ENCODE assay signal across 1 cellular context in the genomic region with DNA sequence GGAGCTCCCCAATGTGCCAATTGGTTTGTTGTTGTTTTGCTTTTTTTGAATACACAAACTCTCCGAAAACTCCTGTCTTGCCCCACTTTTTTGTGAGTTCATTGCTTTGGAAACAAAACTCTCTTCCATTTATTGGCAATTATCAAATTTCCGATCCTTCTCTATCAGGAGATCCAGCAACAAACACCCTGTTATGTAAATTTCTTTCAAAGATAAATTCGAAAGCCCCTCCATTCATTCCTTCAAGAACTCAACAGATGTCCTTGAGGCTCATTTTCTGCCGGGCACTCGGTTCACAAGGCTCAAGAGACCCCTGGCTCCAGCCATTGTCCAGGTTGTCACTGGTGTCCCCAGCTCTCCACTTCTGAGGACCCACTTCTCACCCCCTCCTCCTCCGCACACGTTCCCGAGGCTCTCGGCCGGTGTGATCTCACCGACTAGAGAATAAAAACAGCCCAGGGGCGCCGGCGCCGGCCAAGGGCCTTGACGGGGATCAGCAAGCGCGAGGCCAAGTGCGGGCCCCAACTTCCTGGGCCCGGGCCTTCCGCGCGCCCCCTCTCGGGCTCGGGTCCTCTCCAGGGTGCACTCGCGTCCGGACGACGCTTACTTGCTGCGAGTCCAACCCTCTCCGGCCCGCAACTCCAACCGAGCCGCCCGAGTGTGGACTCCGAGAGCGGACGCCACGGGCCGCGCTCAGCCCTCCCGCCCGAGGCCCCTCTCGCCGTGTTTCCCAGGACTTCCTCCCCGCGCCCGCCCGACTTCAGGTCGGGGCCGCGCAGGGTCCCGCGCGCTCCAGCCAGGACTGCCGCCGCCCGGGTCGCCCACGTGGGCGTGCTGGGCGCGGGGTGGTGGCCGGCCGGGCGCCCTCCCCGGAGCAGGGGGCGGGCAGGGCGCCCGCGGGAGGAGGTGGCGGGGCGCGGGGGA.
A peak's percentile ranks its signal among the peaks of the same experiment; 100 is the strongest.
TF ChIP-seq lines count a peak whose summit lies in the region.

No MANE protein-coding gene starts in this region.

TF ChIP-seq in K562, 482 proteins besides CTCF, POLR2A, EP300 and RAD21 (continued from another document and continues in another):
- TF ChIP-seq IRF1 (CRISPR knock-in tag; IDR thresholded peaks at IDR 0.05; ENCODE audit: borderline replicate concordance): no peak
- 0 out of 2 replicates have a peak, but pooled peaks have one; percentile 34 for TF ChIP-seq ZNF12 (CRISPR knock-in tag; IDR thresholded peaks at IDR 0.05)
- no peak for TF ChIP-seq RBM14 (IDR thresholded peaks at IDR 0.05; ENCODE audit: borderline replicate concordance, insufficient read depth, low read depth, low read length)
- TF ChIP-seq IFI16 (CRISPR knock-in tag; IDR thresholded peaks at IDR 0.05): no peak
- no peak for TF ChIP-seq NR3C1 (CRISPR knock-in tag; IDR thresholded peaks at IDR 0.05)
- TF ChIP-seq WHSC1 (IDR thresholded peaks at IDR 0.05; ENCODE audit: low read length): no peak
- no peak for TF ChIP-seq ZNF436 (CRISPR knock-in tag; IDR thresholded peaks at IDR 0.05)
- TF ChIP-seq NCOA6 (IDR thresholded peaks at IDR 0.05): no peak
- TF ChIP-seq ZNF512 (tag; IDR thresholded peaks at IDR 0.05): no peak
- TF ChIP-seq, protein P1, sequence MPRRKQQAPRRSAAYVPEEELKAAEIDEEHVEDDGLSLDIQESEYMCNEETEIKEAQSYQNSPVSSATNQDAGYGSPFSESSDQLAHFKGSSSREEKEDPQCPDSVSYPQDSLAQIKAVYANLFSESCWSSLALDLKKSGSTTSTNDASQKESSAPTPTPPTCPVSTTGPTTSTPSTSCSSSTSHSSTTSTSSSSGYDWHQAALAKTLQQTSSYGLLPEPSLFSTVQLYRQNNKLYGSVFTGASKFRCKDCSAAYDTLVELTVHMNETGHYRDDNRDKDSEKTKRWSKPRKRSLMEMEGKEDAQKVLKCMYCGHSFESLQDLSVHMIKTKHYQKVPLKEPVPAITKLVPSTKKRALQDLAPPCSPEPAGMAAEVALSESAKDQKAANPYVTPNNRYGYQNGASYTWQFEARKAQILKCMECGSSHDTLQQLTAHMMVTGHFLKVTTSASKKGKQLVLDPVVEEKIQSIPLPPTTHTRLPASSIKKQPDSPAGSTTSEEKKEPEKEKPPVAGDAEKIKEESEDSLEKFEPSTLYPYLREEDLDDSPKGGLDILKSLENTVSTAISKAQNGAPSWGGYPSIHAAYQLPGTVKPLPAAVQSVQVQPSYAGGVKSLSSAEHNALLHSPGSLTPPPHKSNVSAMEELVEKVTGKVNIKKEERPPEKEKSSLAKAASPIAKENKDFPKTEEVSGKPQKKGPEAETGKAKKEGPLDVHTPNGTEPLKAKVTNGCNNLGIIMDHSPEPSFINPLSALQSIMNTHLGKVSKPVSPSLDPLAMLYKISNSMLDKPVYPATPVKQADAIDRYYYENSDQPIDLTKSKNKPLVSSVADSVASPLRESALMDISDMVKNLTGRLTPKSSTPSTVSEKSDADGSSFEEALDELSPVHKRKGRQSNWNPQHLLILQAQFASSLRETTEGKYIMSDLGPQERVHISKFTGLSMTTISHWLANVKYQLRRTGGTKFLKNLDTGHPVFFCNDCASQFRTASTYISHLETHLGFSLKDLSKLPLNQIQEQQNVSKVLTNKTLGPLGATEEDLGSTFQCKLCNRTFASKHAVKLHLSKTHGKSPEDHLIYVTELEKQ (CRISPR knock-in tag; IDR thresholded peaks at IDR 0.05): no peak
- TF ChIP-seq CBFA2T2 (conservative IDR thresholded peaks at IDR 0.05): no peak
- TF ChIP-seq, protein P2, sequence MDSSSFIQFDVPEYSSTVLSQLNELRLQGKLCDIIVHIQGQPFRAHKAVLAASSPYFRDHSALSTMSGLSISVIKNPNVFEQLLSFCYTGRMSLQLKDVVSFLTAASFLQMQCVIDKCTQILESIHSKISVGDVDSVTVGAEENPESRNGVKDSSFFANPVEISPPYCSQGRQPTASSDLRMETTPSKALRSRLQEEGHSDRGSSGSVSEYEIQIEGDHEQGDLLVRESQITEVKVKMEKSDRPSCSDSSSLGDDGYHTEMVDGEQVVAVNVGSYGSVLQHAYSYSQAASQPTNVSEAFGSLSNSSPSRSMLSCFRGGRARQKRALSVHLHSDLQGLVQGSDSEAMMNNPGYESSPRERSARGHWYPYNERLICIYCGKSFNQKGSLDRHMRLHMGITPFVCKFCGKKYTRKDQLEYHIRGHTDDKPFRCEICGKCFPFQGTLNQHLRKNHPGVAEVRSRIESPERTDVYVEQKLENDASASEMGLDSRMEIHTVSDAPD (CRISPR knock-in tag; IDR thresholded peaks at IDR 0.05): no peak
- no peak for TF ChIP-seq POLR2B (IDR thresholded peaks at IDR 0.05; ENCODE audit: low read depth, partially characterized antibody)
- TF ChIP-seq GABPA (tag; conservative IDR thresholded peaks at IDR 0.05; ENCODE audit: low read depth): peak; percentile 36; the same call in 1 of the 2 replicates
- no peak for TF ChIP-seq MEIS2 (IDR thresholded peaks at IDR 0.05; ENCODE audit: partially characterized antibody)
- no peak for TF ChIP-seq SRSF1 (IDR thresholded peaks at IDR 0.05; ENCODE audit: low read depth, low read length)
- TF ChIP-seq, protein P3, sequence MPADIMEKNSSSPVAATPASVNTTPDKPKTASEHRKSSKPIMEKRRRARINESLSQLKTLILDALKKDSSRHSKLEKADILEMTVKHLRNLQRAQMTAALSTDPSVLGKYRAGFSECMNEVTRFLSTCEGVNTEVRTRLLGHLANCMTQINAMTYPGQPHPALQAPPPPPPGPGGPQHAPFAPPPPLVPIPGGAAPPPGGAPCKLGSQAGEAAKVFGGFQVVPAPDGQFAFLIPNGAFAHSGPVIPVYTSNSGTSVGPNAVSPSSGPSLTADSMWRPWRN (IDR thresholded peaks at IDR 0.05; ENCODE audit: low read depth): no peak
- TF ChIP-seq ESRRA (IDR thresholded peaks at IDR 0.05; ENCODE audit: borderline replicate concordance, low read depth): no peak
- TF ChIP-seq, protein P4, sequence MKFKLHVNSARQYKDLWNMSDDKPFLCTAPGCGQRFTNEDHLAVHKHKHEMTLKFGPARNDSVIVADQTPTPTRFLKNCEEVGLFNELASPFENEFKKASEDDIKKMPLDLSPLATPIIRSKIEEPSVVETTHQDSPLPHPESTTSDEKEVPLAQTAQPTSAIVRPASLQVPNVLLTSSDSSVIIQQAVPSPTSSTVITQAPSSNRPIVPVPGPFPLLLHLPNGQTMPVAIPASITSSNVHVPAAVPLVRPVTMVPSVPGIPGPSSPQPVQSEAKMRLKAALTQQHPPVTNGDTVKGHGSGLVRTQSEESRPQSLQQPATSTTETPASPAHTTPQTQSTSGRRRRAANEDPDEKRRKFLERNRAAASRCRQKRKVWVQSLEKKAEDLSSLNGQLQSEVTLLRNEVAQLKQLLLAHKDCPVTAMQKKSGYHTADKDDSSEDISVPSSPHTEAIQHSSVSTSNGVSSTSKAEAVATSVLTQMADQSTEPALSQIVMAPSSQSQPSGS (CRISPR knock-in tag; IDR thresholded peaks at IDR 0.05): no peak
- no peak for TF ChIP-seq MCM7 (IDR thresholded peaks at IDR 0.05)
- TF ChIP-seq FOXA3 (CRISPR knock-in tag; conservative IDR thresholded peaks at IDR 0.05 in 1 of 2, IDR thresholded peaks at IDR 0.05 in 1 of 2): no peak; a peak in 1 of 4 replicates
- no peak; the same call in none of the 2 replicates for TF ChIP-seq FOSL1 (tag; conservative IDR thresholded peaks at IDR 0.05)
- TF ChIP-seq KDM5B (IDR thresholded peaks at IDR 0.05; ENCODE audit: insufficient replicate concordance, low read depth, low read length): no peak
- no peak for TF ChIP-seq ELK3 (CRISPR knock-in tag; IDR thresholded peaks at IDR 0.05)
- no peak for TF ChIP-seq ZNF785 (CRISPR knock-in tag; IDR thresholded peaks at IDR 0.05)
- no peak for TF ChIP-seq RFX7 (CRISPR knock-in tag; IDR thresholded peaks at IDR 0.05)
- no peak for TF ChIP-seq PRMT5 (CRISPR knock-in tag; IDR thresholded peaks at IDR 0.05)
- TF ChIP-seq GATA2 (CRISPR knock-in tag; IDR thresholded peaks at IDR 0.05): no peak
- TF ChIP-seq ZNF277 (CRISPR knock-in tag; IDR thresholded peaks at IDR 0.05; ENCODE audit: borderline replicate concordance): no peak
- TF ChIP-seq, protein P5, sequence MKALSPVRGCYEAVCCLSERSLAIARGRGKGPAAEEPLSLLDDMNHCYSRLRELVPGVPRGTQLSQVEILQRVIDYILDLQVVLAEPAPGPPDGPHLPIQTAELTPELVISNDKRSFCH (CRISPR knock-in tag; IDR thresholded peaks at IDR 0.05): no peak
- TF ChIP-seq, protein P5 (tag; IDR thresholded peaks at IDR 0.05): peak; percentile 71
- peak; percentile 60; the same call in 1 of the 2 replicates for TF ChIP-seq HMG20B (CRISPR knock-in tag; IDR thresholded peaks at IDR 0.05)
- peak; percentile 55; the same call in 1 of the 2 replicates for TF ChIP-seq SAFB (IDR thresholded peaks at IDR 0.05; ENCODE audit: borderline replicate concordance, low read depth, low read length)
- no peak for TF ChIP-seq ZNF354B (CRISPR knock-in tag; IDR thresholded peaks at IDR 0.05)
- TF ChIP-seq, protein P6, sequence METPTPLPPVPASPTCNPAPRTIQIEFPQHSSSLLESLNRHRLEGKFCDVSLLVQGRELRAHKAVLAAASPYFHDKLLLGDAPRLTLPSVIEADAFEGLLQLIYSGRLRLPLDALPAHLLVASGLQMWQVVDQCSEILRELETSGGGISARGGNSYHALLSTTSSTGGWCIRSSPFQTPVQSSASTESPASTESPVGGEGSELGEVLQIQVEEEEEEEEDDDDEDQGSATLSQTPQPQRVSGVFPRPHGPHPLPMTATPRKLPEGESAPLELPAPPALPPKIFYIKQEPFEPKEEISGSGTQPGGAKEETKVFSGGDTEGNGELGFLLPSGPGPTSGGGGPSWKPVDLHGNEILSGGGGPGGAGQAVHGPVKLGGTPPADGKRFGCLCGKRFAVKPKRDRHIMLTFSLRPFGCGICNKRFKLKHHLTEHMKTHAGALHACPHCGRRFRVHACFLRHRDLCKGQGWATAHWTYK (CRISPR knock-in tag; IDR thresholded peaks at IDR 0.05): peak; percentile 80; the same call in 1 of the 2 replicates
- TF ChIP-seq ZNF280B (CRISPR knock-in tag; IDR thresholded peaks at IDR 0.05): no peak
- no peak for TF ChIP-seq ARHGAP35 (IDR thresholded peaks at IDR 0.05; ENCODE audit: partially characterized antibody)
- TF ChIP-seq ZNF384 (IDR thresholded peaks at IDR 0.05; ENCODE audit: low read depth, low read length): no peak
- TF ChIP-seq ILK (tag; IDR thresholded peaks at IDR 0.05; ENCODE audit: borderline replicate concordance, low read depth): no peak
- TF ChIP-seq ZNF830 (CRISPR knock-in tag; IDR thresholded peaks at IDR 0.05): no peak
- TF ChIP-seq, protein P7, sequence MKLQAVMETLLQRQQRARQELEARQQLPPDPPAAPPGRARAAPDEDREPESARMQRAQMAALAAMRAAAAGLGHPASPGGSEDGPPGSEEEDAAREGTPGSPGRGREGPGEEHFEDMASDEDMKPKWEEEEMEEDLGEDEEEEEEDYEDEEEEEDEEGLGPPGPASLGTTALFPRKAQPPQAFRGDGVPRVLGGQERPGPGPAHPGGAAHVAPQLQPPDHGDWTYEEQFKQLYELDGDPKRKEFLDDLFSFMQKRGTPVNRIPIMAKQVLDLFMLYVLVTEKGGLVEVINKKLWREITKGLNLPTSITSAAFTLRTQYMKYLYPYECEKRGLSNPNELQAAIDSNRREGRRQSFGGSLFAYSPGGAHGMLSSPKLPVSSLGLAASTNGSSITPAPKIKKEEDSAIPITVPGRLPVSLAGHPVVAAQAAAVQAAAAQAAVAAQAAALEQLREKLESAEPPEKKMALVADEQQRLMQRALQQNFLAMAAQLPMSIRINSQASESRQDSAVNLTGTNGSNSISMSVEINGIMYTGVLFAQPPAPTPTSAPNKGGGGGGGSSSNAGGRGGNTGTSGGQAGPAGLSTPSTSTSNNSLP (IDR thresholded peaks at IDR 0.05; ENCODE audit: borderline replicate concordance, low read depth, low read length): no peak
- no peak for TF ChIP-seq ZKSCAN8 (CRISPR knock-in tag; IDR thresholded peaks at IDR 0.05)
